In genomic region chr20:17569616-17570346, GRCh38 we compare ENCODE assay signal across 8 cellular contexts. TPM values are rescaled to one million over a fixed set of nuclear protein-coding genes. Genes with fewer than 3 reads are reported as not detected.
DNase-seq lines count a peak whose midpoint lies in the region; ATAC-seq, FAIRE-seq and TF ChIP-seq lines count a peak whose summit lies in the region.

Gene DSTN (plus strand): TSS chr20:17570075. CDS start chr20:17570209, 134 bp downstream.

- intact Hi-C loops in Caco-2 (cut with micrococcal nuclease; ENCODE audit: unreplicated experiment) = loop anchor here (1.0 to 5.0 kb wide), 6 partner anchors 11 to 398 kb away; partner anchors contain the start of genes MGME1 and SNX5

- no peak within 1 kb of the TSS; the same call in 1 of the 2 replicates for H2BK15ac ChIP-seq in H1 (ENCODE audit: low read length)
- H2BK15ac ChIP-seq in mesenchymal stem cell (ENCODE audit: low read depth, poor library complexity, severe bottlenecking) = peak within 1 kb of the TSS; percentile 100

- H3K4me3 Mint-ChIP-seq in Caco-2 (ENCODE audit: unreplicated experiment) = peak within 1 kb of the TSS; percentile 73
- peak within 1 kb of the TSS; percentile 88 for H3K4me3 Mint-ChIP-seq in activated CD8-positive, alpha-beta memory T cell treated with anti-CD3 and anti-CD28 coated beads, Interleukin-2, amount 10 ng/mL, durations not matched to agents 7 days and 5 days

- H3K23ac ChIP-seq in H1 (ENCODE audit: insufficient read length) = no peak within 1 kb of the TSS
- H3K23ac ChIP-seq in mesenchymal stem cell (ENCODE audit: low read length in 2 of 2) = peak within 1 kb of the TSS; percentile 60 to 92

- H2AK5ac ChIP-seq in H1 (ENCODE audit: low read depth, low read length) (no peak within 1 kb of the TSS), mesenchymal stem cell (ENCODE audit: low read length, severe bottlenecking) (no peak within 1 kb of the TSS)

- WGBS in H1 (ENCODE audit: extremely low coverage in 1 of 2, insufficient coverage in 1 of 2, insufficient read length in 1 of 2, insufficient replicate concordance in 2 of 2, low coverage in 1 of 2, low lambda C conversion rate in 2 of 2, missing lambda C conversion rate in 1 of 2), 2 experiments = 0% methylated on average over 42 of the region's 70 CpGs; no CpG with 5 or more reads in 1 of the 2 experiments
- under 1% methylated on average over 60 of the region's 70 CpGs for WGBS in mesenchymal stem cell

- peak within 1 kb of the TSS; percentile 82 for H2BK12ac ChIP-seq in H1 (ENCODE audit: low read depth, low read length)
- H2BK12ac ChIP-seq in mesenchymal stem cell (ENCODE audit: low read length in 2 of 2) = peak within 1 kb of the TSS; percentile 54 to 93

- peak within 1 kb of the TSS; percentile 64 for H4K5ac ChIP-seq in H1 (ENCODE audit: insufficient read length, low read depth, low read length)

- no peaks in the 10 kb centered on the region; the same call in 1 of the 2 replicates for H3K36me3 ChIP-seq in Caco-2 (ENCODE audit: control insufficient read depth, insufficient read depth, low read length)
- no peaks in the 10 kb centered on the region for H3K36me3 ChIP-seq in H1 (ENCODE audit: control insufficient read depth in 2 of 4, insufficient read depth in 4 of 4, low read length in 3 of 4)
- peaks cover 0 to 4% of the 10 kb centered on the region in 2 experiments for H3K36me3 ChIP-seq in mesenchymal stem cell (ENCODE audit: control insufficient read depth in 1 of 2, insufficient read depth in 2 of 2, low read depth in 1 of 2, low read length in 2 of 2)

- H3K9me3 ChIP-seq in Caco-2 = no peaks in the 10 kb centered on the region
- H3K9me3 ChIP-seq in H1 (ENCODE audit: insufficient read depth in 2 of 2, low read depth in 1 of 2, low read length in 1 of 2) = no peaks in the 10 kb centered on the region
- H3K9me3 ChIP-seq in mesenchymal stem cell (ENCODE audit: control insufficient read depth, low read length) = no peaks in the 10 kb centered on the region

- H3K4me3 ChIP-seq in Caco-2 (ENCODE audit: low read depth, low read length) (peak within 1 kb of the TSS; percentile 98), H1 (ENCODE audit: extremely low read depth in 1 of 4, insufficient read depth in 2 of 4, low read depth in 3 of 4, low read length in 4 of 4) (peak within 1 kb of the TSS; percentile 84 to 93 (median 88)), mesenchymal stem cell (ENCODE audit: insufficient read depth in 1 of 2, low read depth in 1 of 2, low read length in 2 of 2) (peak within 1 kb of the TSS; percentile 93 to 95)

- H3K79me2 ChIP-seq in H1 (ENCODE audit: control insufficient read depth in 1 of 2, insufficient read depth in 2 of 2, low read length in 2 of 2) = peaks cover 10 to 47% of the 10 kb centered on the region in 2 experiments; a peak in 3 of 4 replicates

- no peaks in the 10 kb centered on the region for H3K9me3 Mint-ChIP-seq in Caco-2 (ENCODE audit: unreplicated experiment)
- H3K9me3 Mint-ChIP-seq in activated CD8-positive, alpha-beta memory T cell treated with anti-CD3 and anti-CD28 coated beads, Interleukin-2, amount 10 ng/mL, durations not matched to agents 7 days and 5 days (ENCODE audit: low read depth) = no peaks in the 10 kb centered on the region

- H3K4me2 ChIP-seq in H1 (ENCODE audit: insufficient read depth in 1 of 2, low read depth in 2 of 2, low read length in 2 of 2) = peak within 1 kb of the TSS; percentile 80 to 91
- H3K4me2 ChIP-seq in mesenchymal stem cell (ENCODE audit: low read length, poor library complexity, severe bottlenecking) = peak within 1 kb of the TSS; percentile 82

- peak within 1 kb of the TSS; percentile 95 for H3K18ac ChIP-seq in H1 (ENCODE audit: extremely low read depth, low read length)
- peak within 1 kb of the TSS; percentile 99 to 100 for H3K18ac ChIP-seq in mesenchymal stem cell (ENCODE audit: low read depth in 1 of 2, low read length in 2 of 2)

- H3K9ac ChIP-seq in H1 (replicated peaks in 1 of 4; ENCODE audit: extremely low read depth in 1 of 4, low read depth in 3 of 4, low read length in 3 of 4) (peak within 1 kb of the TSS; percentile 77 to 88 (median 81)), mesenchymal stem cell (ENCODE audit: low read length) (peak within 1 kb of the TSS; percentile 96)

- peak within 1 kb of the TSS; percentile 94 for H4K8ac ChIP-seq in H1 (ENCODE audit: extremely low read depth, insufficient read depth, low read length)
- peak within 1 kb of the TSS; percentile 100 for H4K8ac ChIP-seq in mesenchymal stem cell (ENCODE audit: low read length)

- BruUV-seq in Caco-2 (replicated peaks; lab: Mats Ljungman, UMichigan) = no TSS peak

- TF ChIP-seq EP300 in H1 (IDR thresholded peaks at IDR 0.05; ENCODE audit: borderline replicate concordance in 1 of 2, low read depth in 2 of 2, low read length in 2 of 2) = peak in 1 of 2 experiments; percentile 52; a peak in 1 of 3 replicates

- POLR2A ChIA-PET in Caco-2 (lab: Charles Lee) (interaction anchor here (0.6 to 2.2 kb wide), 32 partner anchors 10 to 568 kb away, joined by 3 to 30 read pairs (median 4); partner anchors contain the start of genes BFSP1, KAT14, PET117 and RRBP1), H1 (lab: Charles Lee; ENCODE audit: partially characterized antibody) (interaction anchor here (0.6 to 4.3 kb wide), 28 partner anchors 9 to 400 kb away, joined by 3 to 26 read pairs (median 7); partner anchors contain the start of genes BFSP1, MGME1 and SNX5)

- peak; percentile 87 for ATAC-seq in GM21360 (IDR thresholded peaks at IDR 0.05; ENCODE audit: unreplicated experiment)
- ATAC-seq in activated CD8-positive, alpha-beta memory T cell treated with anti-CD3 and anti-CD28 coated beads, Interleukin-2, amount 10 ng/mL, durations not matched to agents 7 days and 5 days = peak; percentile 90

- no peaks in the 10 kb centered on the region for H3K27me3 ChIP-seq in Caco-2 (replicated peaks; ENCODE audit: control insufficient read depth, insufficient read depth, low read length)
- no peaks in the 10 kb centered on the region for H3K27me3 ChIP-seq in H1 (replicated peaks in 1 of 4; ENCODE audit: control insufficient read depth in 3 of 4, extremely low read depth in 1 of 4, insufficient read depth in 3 of 4, low read length in 3 of 4)
- H3K27me3 ChIP-seq in mesenchymal stem cell (ENCODE audit: control insufficient read depth in 1 of 2, insufficient read depth in 1 of 2, low read length in 2 of 2) = no peaks in the 10 kb centered on the region

- H2AFZ ChIP-seq in H1 (ENCODE audit: low read length) = no peak within 1 kb of the TSS
- peak within 1 kb of the TSS; percentile 54 for H2AFZ ChIP-seq in mesenchymal stem cell (ENCODE audit: low read depth, low read length)

- no peaks in the 10 kb centered on the region; the same call in 1 of the 2 replicates for H3K79me1 ChIP-seq in H1 (ENCODE audit: low read depth, low read length)
- peaks cover 3% of the 10 kb centered on the region for H3K79me1 ChIP-seq in mesenchymal stem cell (replicated peaks; ENCODE audit: low read length, poor library complexity, severe bottlenecking)

- H3K56ac ChIP-seq in H1 (replicated peaks; ENCODE audit: insufficient read length, low read depth, low read length) = peak within 1 kb of the TSS; percentile 89

- TF ChIP-seq CTCF in Caco-2 (IDR thresholded peaks at IDR 0.05; ENCODE audit: insufficient read depth in 1 of 2, low read depth in 1 of 2, low read length in 1 of 2, severe bottlenecking in 1 of 2, unreplicated experiment in 1 of 2) (no peak), H1 (IDR thresholded peaks at IDR 0.05; ENCODE audit: control extremely low read depth in 1 of 3, insufficient read depth in 1 of 3, low read depth in 1 of 3, low read length in 3 of 3) (no peak)

- H4K91ac ChIP-seq in H1 (replicated peaks; ENCODE audit: insufficient read length, low read length) = peak within 1 kb of the TSS; percentile 83
- H4K91ac ChIP-seq in mesenchymal stem cell (ENCODE audit: low read length) = peak within 1 kb of the TSS; percentile 100

- peaks cover 36% of the 10 kb centered on the region for H3K36me3 Mint-ChIP-seq in Caco-2 (ENCODE audit: insufficient read depth, unreplicated experiment)
- peaks cover 5% of the 10 kb centered on the region for H3K36me3 Mint-ChIP-seq in activated CD8-positive, alpha-beta memory T cell treated with anti-CD3 and anti-CD28 coated beads, Interleukin-2, amount 10 ng/mL, durations not matched to agents 7 days and 5 days

- H2BK120ac ChIP-seq in H1 (replicated peaks; ENCODE audit: low read depth, low read length) (no peak within 1 kb of the TSS), mesenchymal stem cell (ENCODE audit: low read depth, low read length) (peak within 1 kb of the TSS; percentile 100)

- H3K4ac ChIP-seq in H1 (replicated peaks; ENCODE audit: insufficient read length, low read depth, low read length) (peak within 1 kb of the TSS; percentile 78), mesenchymal stem cell (ENCODE audit: low read depth in 1 of 2, low read length in 2 of 2) (peak within 1 kb of the TSS; percentile 95 to 97)

- H3K27ac ChIP-seq in H1 (ENCODE audit: low read depth, low read length) = peak within 1 kb of the TSS; percentile 89
- peak within 1 kb of the TSS; percentile 94 for H3K27ac ChIP-seq in mesenchymal stem cell (ENCODE audit: low read length, poor library complexity, severe bottlenecking)

- peak within 1 kb of the TSS; percentile 94 for H2BK5ac ChIP-seq in H1 (ENCODE audit: low read depth, low read length)
- peak within 1 kb of the TSS; percentile 99 for H2BK5ac ChIP-seq in mesenchymal stem cell (ENCODE audit: low read depth, low read length, poor library complexity, severe bottlenecking)

- H3K14ac ChIP-seq in H1 (ENCODE audit: insufficient read length) = no peak within 1 kb of the TSS
- peak within 1 kb of the TSS; percentile 92 to 96 for H3K14ac ChIP-seq in mesenchymal stem cell (ENCODE audit: low read length in 2 of 2)

- peaks cover 0 to 9% of the 10 kb centered on the region in 2 experiments for H4K20me1 ChIP-seq in H1 (replicated peaks in 1 of 2; ENCODE audit: control insufficient read depth in 1 of 2, insufficient read depth in 2 of 2, low read length in 2 of 2)

- H2BK20ac ChIP-seq in H1 (ENCODE audit: low read length) = 0 out of 2 replicates have a peak within 1 kb of the TSS, but pooled peaks have one; percentile 6

- H3K4me1 ChIP-seq in Caco-2 (peaks cover 23% of the 10 kb centered on the region), H1 (replicated peaks in 1 of 4; ENCODE audit: control insufficient read depth in 3 of 4, insufficient read depth in 4 of 4, low read length in 3 of 4) (peaks cover 3 to 26% (median 15%) of the 10 kb centered on the region in 4 experiments; a peak in 6 of 7 replicates), mesenchymal stem cell (ENCODE audit: control insufficient read depth, insufficient read depth, low read depth, low read length) (peaks cover 4% of the 10 kb centered on the region)

- CTCF ChIA-PET in Caco-2 (lab: Charles Lee) (interaction anchor here (0.6 to 1.5 kb wide), 18 partner anchors 20 to 568 kb away, joined by 3 to 13 read pairs (median 4); partner anchors contain the start of genes BFSP1, KAT14 and PET117), H1 (lab: Charles Lee; ENCODE audit: partially characterized antibody) (interaction anchor here (0.5 to 3.2 kb wide), 13 partner anchors 10 to 82 kb away, joined by 3 to 23 read pairs (median 6); no protein-coding TSS in a partner anchor)
- CTCF ChIA-PET in activated CD8-positive, alpha-beta memory T cell treated with anti-CD3 and anti-CD28 coated beads, Interleukin-2, amount 10 ng/mL, durations not matched to agents 7 days and 5 days (lab: Charles Lee) = interaction anchor here (0.8 to 4.7 kb wide), 16 partner anchors 12 to 333 kb away, joined by 3 to 27 read pairs (median 4); partner anchors contain the start of gene RRBP1

- peaks cover 32% of the 10 kb centered on the region for H3K4me1 Mint-ChIP-seq in Caco-2 (ENCODE audit: low read depth, unreplicated experiment)
- H3K4me1 Mint-ChIP-seq in activated CD8-positive, alpha-beta memory T cell treated with anti-CD3 and anti-CD28 coated beads, Interleukin-2, amount 10 ng/mL, durations not matched to agents 7 days and 5 days = peaks cover 29% of the 10 kb centered on the region

- peaks cover 7% of the 10 kb centered on the region for H3K23me2 ChIP-seq in H1 (ENCODE audit: low read depth, low read length)

- DNase-seq in Caco-2 = peak; percentile 99 to 100
- DNase-seq in HT-29 (ENCODE audit: low spot score) = peak; percentile 94
- peak; percentile 62 for DNase-seq in NOMO-1 treated with DMSO at 0.1 percent for 48 hours (lab: John Stamatoyannopoulos, UW; ENCODE audit: unreplicated experiment)
- peak; percentile 91 for DNase-seq in activated CD8-positive, alpha-beta memory T cell treated with anti-CD3 and anti-CD28 coated beads, Interleukin-2, amount 10 ng/mL, durations not matched to agents 7 days and 5 days
- DNase-seq in H1 (ENCODE audit: low read depth in 1 of 2, low spot score in 2 of 2) = peak; percentile 93 to 96
- DNase-seq in mesenchymal stem cell = peak; percentile 97
- DNase-seq in stimulated activated CD8-positive, alpha-beta memory T cell treated with anti-CD3 and anti-CD28 coated beads, Interleukin-12 subunit alpha, Interleukin-12 subunit beta, amount 100 ng/mL, for 4 hours (ENCODE audit: low read depth) = peak; percentile 79

- H3K27ac Mint-ChIP-seq in Caco-2 (ENCODE audit: unreplicated experiment) = peak within 1 kb of the TSS; percentile 87
- H3K27ac Mint-ChIP-seq in activated CD8-positive, alpha-beta memory T cell treated with anti-CD3 and anti-CD28 coated beads, Interleukin-2, amount 10 ng/mL, durations not matched to agents 7 days and 5 days = peak within 1 kb of the TSS; percentile 89

- no peaks in the 10 kb centered on the region for H3K27me3 Mint-ChIP-seq in Caco-2 (ENCODE audit: insufficient read depth, unreplicated experiment)
- H3K27me3 Mint-ChIP-seq in activated CD8-positive, alpha-beta memory T cell treated with anti-CD3 and anti-CD28 coated beads, Interleukin-2, amount 10 ng/mL, durations not matched to agents 7 days and 5 days = peaks cover 21% of the 10 kb centered on the region

- peak in 1 of 2 experiments; percentile 11; a peak in 1 of 4 replicates for TF ChIP-seq RAD21 in H1 (IDR thresholded peaks at IDR 0.05 in 1 of 2, conservative IDR thresholded peaks at IDR 0.05 in 1 of 2; ENCODE audit: low read depth in 2 of 2, low read length in 2 of 2)

- no peak for TF ChIP-seq POLR2A in H1 (IDR thresholded peaks at IDR 0.05; ENCODE audit: control extremely low read depth in 1 of 2, low read depth in 2 of 2, low read length in 2 of 2)

- no peak for FAIRE-seq in H1 (lab: Jason Lieb, UNC)

RNA-seq across cellular contexts. Expression of gene DSTN, which starts in this region (rescaled TPM):
- 313 and 318 TPM in 2 replicates for total RNA-seq in Caco-2 (2022)
- total RNA-seq in HT-29 (2014; rRNA removed; shearing (Covaris generic)) = 91.7 and 98.4 TPM in 2 replicates
- total RNA-seq in activated CD8-positive, alpha-beta memory T cell treated with anti-CD3 and anti-CD28 coated beads, Interleukin-2, amount 10 ng/mL, durations not matched to agents 7 days and 5 days = 10 to 100 TPM; 55.8 to 78.3 TPM
- total RNA-seq in H1 (2021; fragmentation: NEBNext Ultra II Directional; extraction: Animal tissue kit (Norgen Biotek cat#: 25700)) = 208 TPM in 2 replicates
- polyA plus RNA-seq in H1 (2011; rRNA removed) = 21.9 and 43.3 TPM in 2 replicates
- 48.1 TPM for polyA plus RNA-seq in H1 (2011; cell fraction: cytosol; rRNA removed)
- polyA plus RNA-seq in H1 (2011; cell fraction: nucleus; rRNA removed) = 26.3 TPM
- 138 to 228 TPM (median 144 TPM) in 4 replicates for polyA plus RNA-seq in H1 (2012, experiment 1 of 2)
- polyA plus RNA-seq in H1 (2012, experiment 2 of 2) = 78.5 TPM
- polyA plus RNA-seq in H1 (2013, experiment 1 of 2) = 327 TPM
- 333 TPM for polyA plus RNA-seq in H1 (2013, experiment 2 of 2)
- polyA minus RNA-seq in H1 (2011; rRNA and poly(A)+ RNA removed) = 9.6 and 10.5 TPM in 2 replicates
- 25.1 TPM for polyA minus RNA-seq in H1 (2011; cell fraction: cytosol; rRNA and poly(A)+ RNA removed)
- polyA minus RNA-seq in H1 (2011; cell fraction: nucleus; rRNA and poly(A)+ RNA removed) = 17.0 TPM
- polyA plus RNA-seq in mesenchymal stem cell (2013, experiment 1 of 2) = 931 TPM
- 914 TPM for polyA plus RNA-seq in mesenchymal stem cell (2013, experiment 2 of 2)

Comparison
In these comparisons a context has a peak if more than half of its experiments do, and no peak if none do; other contexts are left out.
1. Peak in every context shown above with its lines: DNase-seq, ATAC-seq, H3K4me3 ChIP-seq and H3K27ac ChIP-seq.